Comparison of ENCODE assay signal across 8 cellular contexts in the genomic region with DNA sequence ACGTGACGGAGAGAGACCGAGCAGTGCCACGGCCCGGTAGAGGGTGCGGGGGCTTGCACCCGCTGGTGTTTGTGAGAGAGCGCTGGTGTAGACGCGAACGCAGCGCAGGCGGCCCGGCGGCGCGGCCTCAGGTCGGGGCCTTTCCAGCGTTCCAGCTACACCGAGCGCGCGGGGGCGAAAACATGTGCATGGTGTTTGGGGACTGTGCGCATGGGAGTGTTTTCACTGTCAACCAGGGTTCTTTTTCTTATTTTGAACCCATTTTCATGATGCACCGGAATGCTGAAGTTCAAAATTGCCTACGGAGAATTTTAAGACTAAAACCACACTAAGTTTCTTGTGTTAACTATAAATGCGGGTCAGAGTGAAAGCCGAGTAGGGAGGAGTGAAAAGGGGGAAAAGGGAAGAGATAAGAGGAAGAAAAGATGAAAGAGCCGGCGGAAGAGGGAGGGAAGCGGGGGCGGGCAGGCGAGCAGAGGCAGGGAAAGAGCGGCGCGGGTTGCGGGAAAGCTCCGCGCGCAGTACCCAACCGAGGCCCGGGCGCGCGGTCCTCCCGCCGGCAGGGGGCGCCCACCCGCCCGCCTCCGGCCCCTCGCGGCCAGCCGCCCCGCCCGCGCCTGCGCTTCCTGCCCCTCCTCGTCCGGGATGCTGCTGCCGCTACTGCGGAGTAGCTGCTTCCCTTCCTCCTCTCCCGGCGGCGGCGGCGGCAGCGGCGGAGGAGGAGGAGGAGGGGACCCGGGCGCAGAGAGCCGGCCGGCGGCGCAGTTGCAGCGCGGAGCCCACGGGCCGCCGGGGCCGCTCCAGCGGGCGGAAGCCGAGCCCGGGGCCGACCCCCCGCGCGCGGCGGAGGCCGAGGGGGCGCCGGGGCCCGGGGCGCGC. TPM values are rescaled to one million over a fixed set of nuclear protein-coding genes. Genes with fewer than 3 reads are reported as not detected.
DNase-seq lines count a peak whose midpoint lies in the region; ATAC-seq, FAIRE-seq and TF ChIP-seq lines count a peak whose summit lies in the region.

A gene with protein sequence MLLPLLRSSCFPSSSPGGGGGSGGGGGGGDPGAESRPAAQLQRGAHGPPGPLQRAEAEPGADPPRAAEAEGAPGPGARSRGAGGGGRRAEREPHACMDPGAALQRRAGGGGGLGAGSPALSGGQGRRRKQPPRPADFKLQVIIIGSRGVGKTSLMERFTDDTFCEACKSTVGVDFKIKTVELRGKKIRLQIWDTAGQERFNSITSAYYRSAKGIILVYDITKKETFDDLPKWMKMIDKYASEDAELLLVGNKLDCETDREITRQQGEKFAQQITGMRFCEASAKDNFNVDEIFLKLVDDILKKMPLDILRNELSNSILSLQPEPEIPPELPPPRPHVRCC (plus strand): TSS at position 643 of the 879 bp plus-strand sequence. CDS start 3 bp downstream, at position 646.

- H3K4me1 ChIP-seq in astrocyte (ENCODE audit: insufficient read depth, low read length) (peaks cover 21% of the 10 kb centered on the region), hepatocyte (ENCODE audit: insufficient read depth) (peaks cover 33% of the 10 kb centered on the region)

- H3K4me1 Mint-ChIP-seq in astrocyte (ENCODE audit: low read depth, unreplicated experiment) = peaks cover 13% of the 10 kb centered on the region

- H3K4me2 ChIP-seq in astrocyte (ENCODE audit: low read length) (peak within 1 kb of the TSS; percentile 99), hepatocyte (peak within 1 kb of the TSS; percentile 98)

- no peaks in the 10 kb centered on the region for H3K36me3 ChIP-seq in astrocyte (ENCODE audit: insufficient read depth, low read length)
- H3K36me3 ChIP-seq in hepatocyte (replicated peaks; ENCODE audit: insufficient read depth, low read depth) = no peaks in the 10 kb centered on the region

- H4K20me1 ChIP-seq in astrocyte (ENCODE audit: insufficient read depth, low read length) (peaks cover 41% of the 10 kb centered on the region), hepatocyte (ENCODE audit: insufficient read depth, poor library complexity, severe bottlenecking) (peaks cover 38% of the 10 kb centered on the region)

- H3K4me3 Mint-ChIP-seq in astrocyte (ENCODE audit: unreplicated experiment) = peak within 1 kb of the TSS; percentile 88

- H3K36me3 Mint-ChIP-seq in astrocyte (ENCODE audit: low read depth, unreplicated experiment) = peaks cover 3% of the 10 kb centered on the region

- no peak; the same call in 1 of the 2 replicates for TF ChIP-seq POLR2A in GM12891 (IDR thresholded peaks at IDR 0.05; ENCODE audit: low read depth, low read length)

- H3K27me3 Mint-ChIP-seq in astrocyte (ENCODE audit: low read depth, unreplicated experiment) = peaks cover 4% of the 10 kb centered on the region

- H3K4me3 ChIP-seq in astrocyte (ENCODE audit: insufficient read depth, low read depth, low read length) (peak within 1 kb of the TSS; percentile 79), hepatocyte (peak within 1 kb of the TSS; percentile 86), retinal pigment epithelial cell (ENCODE audit: low read length) (peak within 1 kb of the TSS; percentile 87)

- FAIRE-seq in GM12891 (lab: Jason Lieb, UNC) (peak; percentile 88), astrocyte (lab: Jason Lieb, UNC) (no peak)

- H3K27me3 ChIP-seq in astrocyte (ENCODE audit: insufficient read depth, low read length) (no peaks in the 10 kb centered on the region), hepatocyte (no peaks in the 10 kb centered on the region)

- TF ChIP-seq CTCF in astrocyte (IDR thresholded peaks at IDR 0.05; ENCODE audit: insufficient read depth, low read depth, low read length) (no peak), hepatocyte (IDR thresholded peaks at IDR 0.05; ENCODE audit: poor library complexity) (peak; percentile 52), retinal pigment epithelial cell (conservative IDR thresholded peaks at IDR 0.05; ENCODE audit: low read depth, low read length) (peak; percentile 31)

- peak within 1 kb of the TSS; percentile 87 for H3K27ac Mint-ChIP-seq in astrocyte (ENCODE audit: unreplicated experiment)

- H3K9ac ChIP-seq in astrocyte (ENCODE audit: low read length) = peak within 1 kb of the TSS; percentile 93

- no peaks in the 10 kb centered on the region for H3K9me3 ChIP-seq in astrocyte (ENCODE audit: insufficient read depth, low read depth, low read length)
- no peaks in the 10 kb centered on the region for H3K9me3 ChIP-seq in hepatocyte (ENCODE audit: low read depth)

- H3K27ac ChIP-seq in astrocyte (ENCODE audit: low read depth, low read length) = peak within 1 kb of the TSS; percentile 52
- peak within 1 kb of the TSS; percentile 51 for H3K27ac ChIP-seq in hepatocyte

- H2AFZ ChIP-seq in astrocyte (ENCODE audit: low read depth, low read length) = peak within 1 kb of the TSS; percentile 92
- H2AFZ ChIP-seq in hepatocyte = peak within 1 kb of the TSS; percentile 93

- no peaks in the 10 kb centered on the region for H3K9me3 Mint-ChIP-seq in astrocyte (ENCODE audit: unreplicated experiment)

- 4% methylated on average over 35 of the region's 98 CpGs for WGBS in hepatocyte (ENCODE audit: low lambda C conversion rate, missing lambda C conversion rate)

- DNase-seq in GM12891 (ENCODE audit: insufficient read length, low spot score) (peak; percentile 66), NCI-H1694 treated with DMSO at 0.1 percent for 48 hours (lab: John Stamatoyannopoulos, UW) (peak; percentile 69), T-helper 22 cell (ENCODE audit: low read depth) (peak; percentile 83), astrocyte (ENCODE audit: low read depth) (peak; percentile 79), hepatocyte (ENCODE audit: low spot score) (peak; percentile 95), retinal pigment epithelial cell (ENCODE audit: low read depth) (no peak), OCI-M2 (lab: John Stamatoyannopoulos, UW; ENCODE audit: unreplicated experiment) (no peak)

- ATAC-seq in HG02852 (IDR thresholded peaks at IDR 0.05; ENCODE audit: unreplicated experiment) = peak; percentile 67

- H3K9me2 ChIP-seq in hepatocyte (replicated peaks; ENCODE audit: insufficient read depth) = no peaks in the 10 kb centered on the region

- H3K79me2 ChIP-seq in astrocyte (ENCODE audit: insufficient read depth, low read length) (peaks cover 44% of the 10 kb centered on the region), hepatocyte (peaks cover 44% of the 10 kb centered on the region)

TF ChIP-seq in GM12891, 5 proteins besides CTCF, POLR2A, EP300 and RAD21:
- TF ChIP-seq POLR2AphosphoS5 (IDR thresholded peaks at IDR 0.05; ENCODE audit: low read depth, low read length) = peak; percentile 44; the same call in 1 of the 2 replicates
- TF ChIP-seq PAX5 (IDR thresholded peaks at IDR 0.05; ENCODE audit: insufficient read depth, low read length, severe bottlenecking) = no peak
- TF ChIP-seq TAF1 (IDR thresholded peaks at IDR 0.05; ENCODE audit: low read depth, low read length) = peak; percentile 53; the same call in 1 of the 2 replicates

RNA-seq across cellular contexts. Expression of the gene that starts here (rescaled TPM):
- polyA plus RNA-seq in GM12891 (2012; ENCODE audit: low read depth, missing spikeins) = 8.6 TPM
- 49.4 and 52.6 TPM in 2 replicates for total RNA-seq in astrocyte
- total RNA-seq in hepatocyte = 28.6 and 33.2 TPM in 2 replicates
- polyA plus RNA-seq in hepatocyte = 4.0 and 4.7 TPM in 2 replicates

Comparison
In these comparisons a context has a peak if more than half of its experiments do, and no peak if none do; other contexts are left out.
1. DNase-seq: peak in GM12891 (single experiment), NCI-H1694 treated with DMSO at 0.1 percent for 48 hours (single experiment), T-helper 22 cell (single experiment), astrocyte (single experiment) and hepatocyte (single experiment); none in retinal pigment epithelial cell (single experiment) and OCI-M2 (single experiment).
2. Peak in every context shown above with its lines, with median percentiles within 50 percentile points of each other: H3K4me3 ChIP-seq.